In genomic region chr11:6401439-6401838, GRCh38 we compare ENCODE assay signal across 1 cellular context.
TF ChIP-seq lines count a peak whose summit lies in the region.

No MANE protein-coding gene starts in this region.

TF ChIP-seq in SK-N-SH, 30 proteins besides CTCF, POLR2A, EP300 and RAD21:
- TF ChIP-seq TCF12 (IDR thresholded peaks at IDR 0.05) = no peak
- TF ChIP-seq MEF2A (IDR thresholded peaks at IDR 0.05; ENCODE audit: borderline replicate concordance, low read depth) = no peak
- TF ChIP-seq RCOR1 (IDR thresholded peaks at IDR 0.05; ENCODE audit: low read length) = no peak
- TF ChIP-seq, protein P1, sequence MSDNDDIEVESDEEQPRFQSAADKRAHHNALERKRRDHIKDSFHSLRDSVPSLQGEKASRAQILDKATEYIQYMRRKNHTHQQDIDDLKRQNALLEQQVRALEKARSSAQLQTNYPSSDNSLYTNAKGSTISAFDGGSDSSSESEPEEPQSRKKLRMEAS (IDR thresholded peaks at IDR 0.05; ENCODE audit: low read depth) = no peak
- no peak for TF ChIP-seq PBX3 (IDR thresholded peaks at IDR 0.05)
- no peak for TF ChIP-seq GABPA (IDR thresholded peaks at IDR 0.05; ENCODE audit: low read depth)
TF ChIP-seq in SK-N-SH: peak in this region for 0.
